8 cellular contexts compared by ENCODE assay signal in genomic region chr1:91885716-91886506, GRCh38. TPM values are rescaled to one million over a fixed set of nuclear protein-coding genes. Genes with fewer than 3 reads are reported as not detected.
DNase-seq lines count a peak whose midpoint lies in the region; ATAC-seq, FAIRE-seq and TF ChIP-seq lines count a peak whose summit lies in the region.

TSS of gene TGFBR3 (minus strand) at chr1:91886151. CDS start at chr1:91861531, 24,620 bp downstream.

- no peaks in the 10 kb centered on the region for H3K36me3 ChIP-seq in HCT116 (ENCODE audit: control insufficient read depth in 1 of 2, insufficient read depth in 2 of 2, low read length in 2 of 2)

- H3K27ac ChIP-seq in HCT116 (ENCODE audit: low read depth, low read length) (peak within 1 kb of the TSS; percentile 85), right cardiac atrium (ENCODE audit: low read length) (peak within 1 kb of the TSS; percentile 86)

- CTCF ChIA-PET in HCT116 (lab: Charles Lee) = no interaction called here

- H2AFZ ChIP-seq in HCT116 (ENCODE audit: low read depth, low read length, poor library complexity, severe bottlenecking) = peak within 1 kb of the TSS; percentile 81

- TF ChIP-seq POLR2A in HCT116 (IDR thresholded peaks at IDR 0.05; ENCODE audit: borderline replicate concordance, extremely low read depth, insufficient read depth, insufficient read length) (peak; percentile 49), NB4 (IDR thresholded peaks at IDR 0.05; ENCODE audit: extremely low read depth, insufficient read length) (no peak)

- no peaks in the 10 kb centered on the region for H3K9me3 ChIP-seq in HCT116 (ENCODE audit: control insufficient read depth in 1 of 2, insufficient read depth in 1 of 2, low read depth in 1 of 2, low read length in 2 of 2)
- no peaks in the 10 kb centered on the region for H3K9me3 ChIP-seq in right cardiac atrium (ENCODE audit: control insufficient read depth, low read length)

- H3K4me1 ChIP-seq in HCT116 (ENCODE audit: control insufficient read depth in 1 of 2, insufficient read depth in 2 of 2, low read length in 2 of 2) = peaks cover 14 to 39% of the 10 kb centered on the region in 2 experiments
- peaks cover 2% of the 10 kb centered on the region for H3K4me1 ChIP-seq in right cardiac atrium (ENCODE audit: control insufficient read depth, insufficient read depth, low read length)

- H3K4me2 ChIP-seq in HCT116 (ENCODE audit: low read length) = peak within 1 kb of the TSS; percentile 100

- no peaks in the 10 kb centered on the region for H4K20me1 ChIP-seq in HCT116 (ENCODE audit: insufficient read depth)

- peak within 1 kb of the TSS; percentile 73 to 85 for H3K4me3 ChIP-seq in HCT116 (replicated peaks in 1 of 2; ENCODE audit: low read depth in 1 of 2, low read length in 2 of 2)
- peak within 1 kb of the TSS; percentile 44 for H3K4me3 ChIP-seq in NB4 (ENCODE audit: low read depth, low read length)
- peak within 1 kb of the TSS; percentile 77 for H3K4me3 ChIP-seq in right cardiac atrium (ENCODE audit: low read length)

- ATAC-seq in HCT116 (peak; percentile 82), right cardiac atrium (peak; percentile 98)

- peak; percentile 28; the same call in 1 of the 2 replicates for TF ChIP-seq RAD21 in HCT116 (IDR thresholded peaks at IDR 0.05; ENCODE audit: low read depth)

- BruUV-seq in HCT116 (replicated peaks; lab: Mats Ljungman, UMichigan) = no TSS peak

- FAIRE-seq in urothelium cell line (lab: Jason Lieb, UNC) = no peak

- H3K27me3 ChIP-seq in HCT116 (ENCODE audit: insufficient read depth, low read length) = no peaks in the 10 kb centered on the region
- no peaks in the 10 kb centered on the region for H3K27me3 ChIP-seq in right cardiac atrium (ENCODE audit: control insufficient read depth, insufficient read depth)

- RAD21 ChIA-PET in HCT116 (lab: Charles Lee; ENCODE audit: low non-redundant PET in 1 of 2, low total read pairs in 2 of 2, uncharacterized antibody in 2 of 2, unreplicated experiment in 2 of 2) = no interaction called here

- WGBS in right cardiac atrium = under 1% methylated on average over 92 of the region's 92 CpGs

- intact Hi-C loops in HCT116 (cut with micrococcal nuclease) (loop anchor here (5.0 to 10.0 kb wide), 2 partner anchors 151 to 269 kb away; no protein-coding TSS in a partner anchor), right cardiac atrium (cut with DNase I) (loop anchor here in 3 of 4 donors (10.0 kb wide), 2 partner anchors 51 to 171 kb away; no protein-coding TSS in a partner anchor)

- DNase-seq in GM04503 (ENCODE audit: low read depth) (peak; percentile 67), HCT116 (ENCODE audit: low read depth, low spot score) (peak; percentile 56), NB4 (ENCODE audit: low read depth) (peak; percentile 69), T-helper 2 cell (peak; percentile 59 to 92 (median 76)), anterior cingulate cortex (lab: John Stamatoyannopoulos, UW) (peak; percentile 29 to 93 (median 81)), right cardiac atrium (peak; percentile 95 to 98 (median 98)), putamen (ENCODE audit: low spot score) (peak; percentile 82), urothelium cell line (ENCODE audit: low spot score) (peak; percentile 90)

- no peaks in the 10 kb centered on the region for H3K9me2 ChIP-seq in HCT116 (ENCODE audit: insufficient read depth)

- POLR2A ChIA-PET in HCT116 (lab: Charles Lee) = interaction anchor here (0.5 kb wide), 1 partner anchor 38 kb away, joined by 3 read pairs; no protein-coding TSS in a partner anchor

- TF ChIP-seq CTCF in HCT116 (IDR thresholded peaks at IDR 0.05 in 2 of 3, conservative IDR thresholded peaks at IDR 0.05 in 1 of 3; ENCODE audit: borderline replicate concordance in 1 of 3, insufficient read depth in 1 of 3, low read depth in 2 of 3, low read length in 2 of 3) (peak in 2 of 3 experiments; percentile 17 to 38; a peak in 1 of 6 replicates), NB4 (IDR thresholded peaks at IDR 0.05; ENCODE audit: low read depth, low read length) (no peak)

- no peaks in the 10 kb centered on the region for H3K79me2 ChIP-seq in HCT116 (ENCODE audit: insufficient read depth, low read length)

- peak within 1 kb of the TSS; percentile 73 for H3K9ac ChIP-seq in HCT116 (ENCODE audit: low read length)

TF ChIP-seq in HCT116, 20 proteins besides CTCF, POLR2A, EP300 and RAD21:
- no peak; the same call in 1 of the 2 replicates for TF ChIP-seq CEBPB (IDR thresholded peaks at IDR 0.05; ENCODE audit: low read depth)
- TF ChIP-seq FOSL1 (IDR thresholded peaks at IDR 0.05; ENCODE audit: low read depth) = no peak
- no peak for TF ChIP-seq JUND (IDR thresholded peaks at IDR 0.05)
- TF ChIP-seq SRF (IDR thresholded peaks at IDR 0.05; ENCODE audit: low read depth) = no peak
- peak; percentile 35; the same call in 1 of the 2 replicates for TF ChIP-seq EGR1 (IDR thresholded peaks at IDR 0.05; ENCODE audit: low read depth)
- no peak for TF ChIP-seq REST (IDR thresholded peaks at IDR 0.05; ENCODE audit: low read depth)
- TF ChIP-seq EZH2phosphoT487 (IDR thresholded peaks at IDR 0.05; ENCODE audit: borderline replicate concordance) = no peak
- peak; percentile 41 for TF ChIP-seq YY1 (IDR thresholded peaks at IDR 0.05; ENCODE audit: extremely low read depth, insufficient replicate concordance, low read depth, low read length)
- peak; percentile 66 for TF ChIP-seq CBX3 (IDR thresholded peaks at IDR 0.05; ENCODE audit: low read depth)
- TF ChIP-seq ZFX (IDR thresholded peaks at IDR 0.05) = peak; percentile 48; the same call in 1 of the 2 replicates
- no peak for TF ChIP-seq EZH2 (IDR thresholded peaks at IDR 0.05)
- peak; percentile 74 for TF ChIP-seq POLR2AphosphoS5 (IDR thresholded peaks at IDR 0.05; ENCODE audit: low read depth, low read length)
- no peak for TF ChIP-seq ZNF274 (IDR thresholded peaks at IDR 0.05; ENCODE audit: low read depth, low read length)
- no peak for TF ChIP-seq ZBTB33 (IDR thresholded peaks at IDR 0.05; ENCODE audit: extremely low read depth, insufficient replicate concordance, low read length)
- TF ChIP-seq SP1 (IDR thresholded peaks at IDR 0.05; ENCODE audit: low read depth) = peak; percentile 73
- no peak for TF ChIP-seq ATF3 (IDR thresholded peaks at IDR 0.05)
- peak; percentile 37; the same call in 1 of the 2 replicates for TF ChIP-seq SIN3A (IDR thresholded peaks at IDR 0.05; ENCODE audit: low read depth)
- TF ChIP-seq MAX (IDR thresholded peaks at IDR 0.05) = peak; percentile 78
- no peak for TF ChIP-seq ELF1 (IDR thresholded peaks at IDR 0.05; ENCODE audit: borderline replicate concordance, low read depth)
- no peak for TF ChIP-seq TCF7L2 (IDR thresholded peaks at IDR 0.05; ENCODE audit: borderline replicate concordance, extremely low read depth, insufficient read depth, insufficient read length)

RNA-seq across cellular contexts. Expression of gene TGFBR3, which starts in this region (rescaled TPM):
- total RNA-seq in HCT116 (2021; ENCODE audit: unreplicated experiment) = 7.1 TPM
- polyA plus RNA-seq in HCT116 (2012) = 1.7 and 2.3 TPM in 2 replicates
- total RNA-seq in right cardiac atrium = 10 to 100 TPM; 36.4 to 52.4 (median 39.2) TPM
- 14.5 TPM for polyA plus RNA-seq in right cardiac atrium

Comparison
In these comparisons a context has a peak if more than half of its experiments do, and no peak if none do; other contexts are left out.
1. Peak in every context shown above with its lines: DNase-seq, ATAC-seq, H3K4me3 ChIP-seq and H3K27ac ChIP-seq.